In the genomic region with DNA sequence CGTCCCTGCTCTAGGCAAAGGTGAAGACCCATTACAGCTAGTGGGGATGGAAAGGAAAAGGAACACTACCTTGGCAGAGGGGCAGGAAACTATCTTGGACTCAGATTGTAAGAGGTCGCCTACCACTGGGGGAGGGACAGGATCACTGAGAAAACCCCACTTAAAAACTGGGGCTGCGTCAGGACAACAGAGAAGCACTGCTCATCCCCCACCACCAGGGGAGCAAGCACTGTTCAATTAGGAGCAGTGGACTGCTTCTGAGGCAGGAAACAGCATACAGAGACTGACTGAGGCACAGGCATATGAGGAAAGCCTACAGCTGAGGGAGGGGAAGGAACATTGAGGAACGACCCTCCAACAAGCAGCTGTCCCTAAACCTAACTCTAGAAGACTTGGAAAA, we compare ENCODE assay signal across 9 cellular contexts. TPM values are rescaled to one million over a fixed set of nuclear protein-coding genes. Genes with fewer than 3 reads are reported as not detected.
DNase-seq lines count a peak whose midpoint lies in the region; ATAC-seq and TF ChIP-seq lines count a peak whose summit lies in the region.
"Had no signal": no experiment of that assay in that cellular context is flagged by ENCODE, and none has a peak within 500 bp of the region (broad histone marks: within the 10 kb centered on the region; RNA-seq: fewer than 3 reads in every experiment).

No MANE protein-coding gene starts in this region.

- H3K9me3 ChIP-seq in heart right ventricle = no peaks in the 10 kb centered on the region
- no peaks in the 10 kb centered on the region for H3K9me3 ChIP-seq in CD8-positive, alpha-beta memory T cell (ENCODE audit: low read length)

- intact Hi-C loops in heart right ventricle (cut with DNase I) (no loop called here), MCF 10A (cut with micrococcal nuclease) (no loop called here)

- no peaks in the 10 kb centered on the region for H3K36me3 Mint-ChIP-seq in CD8-positive, alpha-beta memory T cell
- peaks cover 51% of the 10 kb centered on the region for H3K36me3 Mint-ChIP-seq in MCF 10A (ENCODE audit: insufficient read depth, unreplicated experiment)

- no peak overlapping the region for H3K4me3 ChIP-seq in heart right ventricle
- no peak overlapping the region for H3K4me3 ChIP-seq in CD8-positive, alpha-beta memory T cell (ENCODE audit: low read length)

- no peak overlapping the region for H3K4me3 Mint-ChIP-seq in CD8-positive, alpha-beta memory T cell
- no peak overlapping the region for H3K4me3 Mint-ChIP-seq in MCF 10A (ENCODE audit: unreplicated experiment)
- H3K4me3 Mint-ChIP-seq: nephron had no signal

- POLR2A ChIA-PET in CD8-positive, alpha-beta memory T cell (lab: Charles Lee) = no interaction called here
- POLR2A ChIA-PET in MCF 10A (lab: Yijun Ruan, JAX) = no interaction called here

- DNase-seq in activated naive CD4-positive, alpha-beta T cell treated with Interleukin-2 at 50 U/mL for 16 hours = peak; percentile 4
- DNase-seq in activated naive CD4-positive, alpha-beta T cell (lab: John Stamatoyannopoulos, UW) = no peak
- DNase-seq in OCI-M1 (lab: John Stamatoyannopoulos, UW) (peak; percentile 55), heart right ventricle (no peak), cerebellar nuclear complex (lab: John Stamatoyannopoulos, UW) (no peak), MCF 10A (ENCODE audit: unreplicated experiment) (no peak)
- DNase-seq in CD8-positive, alpha-beta memory T cell = no peak

- H3K9me3 Mint-ChIP-seq in CD8-positive, alpha-beta memory T cell = no peaks in the 10 kb centered on the region
- H3K9me3 Mint-ChIP-seq in MCF 10A (ENCODE audit: unreplicated experiment) = peaks cover 22% of the 10 kb centered on the region

- 60 to 62% methylated on average over 4 of the region's 4 CpGs for WGBS in heart right ventricle, 2 donors

- ATAC-seq in HG02571 (IDR thresholded peaks at IDR 0.05; ENCODE audit: unreplicated experiment) (peak; percentile 84), heart right ventricle (peak in 4 of 8 donors; percentile 19 to 58 (median 36))

- H3K4me1 ChIP-seq in heart right ventricle = peaks cover 0 to 9% (median 0%) of the 10 kb centered on the region in 9 donors
- H3K4me1 ChIP-seq in CD8-positive, alpha-beta memory T cell (ENCODE audit: insufficient read depth, low read length) = no peaks in the 10 kb centered on the region

- no peak overlapping the region for H3K27ac Mint-ChIP-seq in CD8-positive, alpha-beta memory T cell
- no peak overlapping the region for H3K27ac Mint-ChIP-seq in MCF 10A (ENCODE audit: low read depth, unreplicated experiment)
- H3K27ac Mint-ChIP-seq: nephron had no signal

- peak in 7 of 9 donors; percentile 24 to 47 (median 42) for TF ChIP-seq CTCF in heart right ventricle (IDR thresholded peaks at IDR 0.05)
- no peak for TF ChIP-seq CTCF in MCF 10A (IDR thresholded peaks at IDR 0.05; ENCODE audit: unreplicated experiment)

- H3K27ac ChIP-seq in heart right ventricle = peak overlapping the region in 2 of 10 donors; percentile 19 to 22
- H3K27ac ChIP-seq in CD8-positive, alpha-beta memory T cell (ENCODE audit: low read depth, low read length) = no peak overlapping the region

- peaks cover 15 to 46% of the 10 kb centered on the region in 2 donors for H3K27me3 Mint-ChIP-seq in CD8-positive, alpha-beta memory T cell
- no peaks in the 10 kb centered on the region for H3K27me3 Mint-ChIP-seq in MCF 10A (ENCODE audit: insufficient read depth, unreplicated experiment)

- H3K36me3 ChIP-seq in heart right ventricle = peaks cover 0 to 50% (median 4%) of the 10 kb centered on the region in 9 donors
- no peaks in the 10 kb centered on the region for H3K36me3 ChIP-seq in CD8-positive, alpha-beta memory T cell (ENCODE audit: insufficient read depth, low read length)

- CTCF ChIA-PET in CD8-positive, alpha-beta memory T cell (lab: Charles Lee) = no interaction called here
- CTCF ChIA-PET in MCF 10A (lab: Yijun Ruan, JAX) = interaction anchor here (0.6 kb wide), 1 partner anchor 22 kb away, joined by 3 read pairs; no protein-coding TSS in a partner anchor

- no peaks in the 10 kb centered on the region for H3K4me1 Mint-ChIP-seq in CD8-positive, alpha-beta memory T cell
- H3K4me1 Mint-ChIP-seq in MCF 10A (ENCODE audit: insufficient read depth, unreplicated experiment) = no peaks in the 10 kb centered on the region
- H3K4me1 Mint-ChIP-seq: nephron had no signal

- no peaks in the 10 kb centered on the region for H3K27me3 ChIP-seq in heart right ventricle
- no peaks in the 10 kb centered on the region for H3K27me3 ChIP-seq in CD8-positive, alpha-beta memory T cell (ENCODE audit: insufficient read depth, low read length, poor library complexity, severe bottlenecking)

- no TSS peak for BruUV-seq in MCF 10A (replicated peaks; lab: Mats Ljungman, UMichigan)

RNA-seq across cellular contexts. Expression of gene DLAT, which starts 20.8 kb away (rescaled TPM):
- total RNA-seq in heart right ventricle = 100 to 1,000 TPM; 128 to 191 (median 171) TPM
- 10 to 100 TPM; 27.4 to 46.4 TPM for polyA plus RNA-seq in heart right ventricle
- 10 to 100 TPM; 61.1 to 62.2 TPM for total RNA-seq in CD8-positive, alpha-beta memory T cell
- polyA plus RNA-seq in CD8-positive, alpha-beta memory T cell = 22.1 TPM
- 43.3 and 46.7 TPM in 2 replicates for total RNA-seq in MCF 10A (2022)

Comparison
In these comparisons a context has a peak if more than half of its experiments do, and no peak if none do; other contexts are left out.
1. DNase-seq: peak in activated naive CD4-positive, alpha-beta T cell treated with Interleukin-2 at 50 U/mL for 16 hours (single experiment) and OCI-M1 (single experiment); none in activated naive CD4-positive, alpha-beta T cell (0 of 4), heart right ventricle (0 of 2), cerebellar nuclear complex (0 of 2), CD8-positive, alpha-beta memory T cell (0 of 5) and MCF 10A (single experiment).